ENCODE assay signal across 8 cellular contexts in the genomic region with DNA sequence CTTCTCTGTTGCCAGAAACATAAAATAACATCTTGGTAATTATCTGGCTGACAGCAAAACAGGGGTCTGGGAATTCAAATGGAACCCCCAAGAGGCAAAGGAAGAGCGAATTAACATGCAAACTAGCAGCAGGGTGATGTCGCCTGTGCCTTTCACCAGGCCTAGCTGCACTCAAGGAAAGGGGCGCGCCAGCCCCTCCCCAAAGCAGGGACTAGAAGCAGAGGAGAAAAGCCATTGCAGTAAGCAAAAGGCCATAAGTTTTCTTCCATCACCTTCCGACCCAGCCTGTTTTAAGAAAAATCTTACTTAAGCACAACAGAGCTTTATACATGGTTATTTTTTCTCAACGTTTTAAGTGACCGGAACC. TPM values are rescaled to one million over a fixed set of nuclear protein-coding genes. Genes with fewer than 3 reads are reported as not detected.
DNase-seq lines count a peak whose midpoint lies in the region; ATAC-seq and TF ChIP-seq lines count a peak whose summit lies in the region.

No MANE protein-coding gene starts in this region.

- peaks cover 9% of the 10 kb centered on the region for H3K27me3 Mint-ChIP-seq in activated CD4-positive, alpha-beta memory T cell treated with anti-CD3 and anti-CD28 coated beads, Interleukin-2, amount 10 ng/mL, durations not matched to agents 7 days and 5 days
- peaks cover 3 to 17% of the 10 kb centered on the region in 2 donors for H3K27me3 Mint-ChIP-seq in stimulated activated naive B cell treated with anti-CD40 and anti-IgM and Interleukin-4, amounts not matched to agents 10 μg/mL and 1 μg/mL and 100 μg/mL, for 72 hours

- H3K79me2 ChIP-seq in hepatocyte, result peaks cover 39% of the 10 kb centered on the region

- WGBS in hepatocyte (ENCODE audit: low lambda C conversion rate, missing lambda C conversion rate), result 1% methylated on average over 7 of the region's 7 CpGs

- H3K4me1 Mint-ChIP-seq in activated CD4-positive, alpha-beta memory T cell treated with anti-CD3 and anti-CD28 coated beads, Interleukin-2, amount 10 ng/mL, durations not matched to agents 7 days and 5 days, result peaks cover 37% of the 10 kb centered on the region
- H3K4me1 Mint-ChIP-seq in stimulated activated naive B cell treated with anti-CD40 and anti-IgM and Interleukin-4, amounts not matched to agents 10 μg/mL and 1 μg/mL and 100 μg/mL, for 72 hours, result peaks cover 21 to 26% of the 10 kb centered on the region in 2 donors

- no peaks in the 10 kb centered on the region for H3K9me3 Mint-ChIP-seq in activated CD4-positive, alpha-beta memory T cell treated with anti-CD3 and anti-CD28 coated beads, Interleukin-2, amount 10 ng/mL, durations not matched to agents 7 days and 5 days
- no peaks in the 10 kb centered on the region for H3K9me3 Mint-ChIP-seq in stimulated activated naive B cell treated with anti-CD40 and anti-IgM and Interleukin-4, amounts not matched to agents 10 μg/mL and 1 μg/mL and 100 μg/mL, for 72 hours

- peak overlapping the region; percentile 85 for H3K4me3 ChIP-seq in cardiac muscle cell
- H3K4me3 ChIP-seq in hepatocyte, result peak overlapping the region; percentile 57

- H3K9me2 ChIP-seq in hepatocyte (replicated peaks; ENCODE audit: insufficient read depth), result no peaks in the 10 kb centered on the region

- H4K20me1 ChIP-seq in hepatocyte (ENCODE audit: insufficient read depth, poor library complexity, severe bottlenecking), result no peaks in the 10 kb centered on the region

- peak overlapping the region; percentile 53 for H2AFZ ChIP-seq in hepatocyte

- H3K9me3 ChIP-seq in cardiac muscle cell (ENCODE audit: low read depth), result no peaks in the 10 kb centered on the region
- no peaks in the 10 kb centered on the region for H3K9me3 ChIP-seq in hepatocyte (ENCODE audit: low read depth)

- ATAC-seq in Right ventricle myocardium superior (ENCODE audit: poor library complexity) (no peak), HG02981 (IDR thresholded peaks at IDR 0.05; ENCODE audit: unreplicated experiment) (peak; percentile 7)
- ATAC-seq in stimulated activated naive B cell treated with anti-CD40 and anti-IgM and Interleukin-4, amounts not matched to agents 10 μg/mL and 1 μg/mL and 100 μg/mL, for 72 hours (replicated peaks), result peak; percentile 4 to 14

- H3K4me1 ChIP-seq in cardiac muscle cell (ENCODE audit: low read depth) (peaks cover 10% of the 10 kb centered on the region), hepatocyte (ENCODE audit: insufficient read depth) (peaks cover 8% of the 10 kb centered on the region)

- H3K36me3 ChIP-seq in cardiac muscle cell (no peaks in the 10 kb centered on the region), hepatocyte (replicated peaks; ENCODE audit: insufficient read depth, low read depth) (no peaks in the 10 kb centered on the region)

- TF ChIP-seq CTCF in cardiac muscle cell (IDR thresholded peaks at IDR 0.05; ENCODE audit: low read depth, low read length) (no peak), hepatocyte (IDR thresholded peaks at IDR 0.05; ENCODE audit: poor library complexity) (no peak)

- H3K27ac Mint-ChIP-seq in activated CD4-positive, alpha-beta memory T cell treated with anti-CD3 and anti-CD28 coated beads, Interleukin-2, amount 10 ng/mL, durations not matched to agents 7 days and 5 days, result peak overlapping the region; percentile 99
- H3K27ac Mint-ChIP-seq in stimulated activated naive B cell treated with anti-CD40 and anti-IgM and Interleukin-4, amounts not matched to agents 10 μg/mL and 1 μg/mL and 100 μg/mL, for 72 hours, result peak overlapping the region; percentile 100

- DNase-seq in cardiac muscle cell (ENCODE audit: low read depth in 1 of 2, low spot score in 1 of 2) (no peak), Right ventricle myocardium superior (no peak), hepatocyte (ENCODE audit: low spot score) (no peak), NOMO-1 treated with dmso at 0.1 percent for 144 hours (lab: John Stamatoyannopoulos, UW; ENCODE audit: unreplicated experiment) (no peak)
- peak; percentile 26 for DNase-seq in activated CD4-positive, alpha-beta memory T cell treated with anti-CD3 and anti-CD28 coated beads, Interleukin-2, amount 10 ng/mL, durations not matched to agents 7 days and 5 days
- no peak for DNase-seq in stimulated activated naive B cell treated with anti-CD40 and anti-IgM and Interleukin-4, amounts not matched to agents 10 μg/mL and 1 μg/mL and 100 μg/mL, for 72 hours
- no peak for DNase-seq in activated CD4-positive, CD25-positive, alpha-beta regulatory T cell (lab: John Stamatoyannopoulos, UW)

- CTCF ChIA-PET in activated CD4-positive, alpha-beta memory T cell treated with anti-CD3 and anti-CD28 coated beads, Interleukin-2, amount 10 ng/mL, durations not matched to agents 7 days and 5 days (lab: Charles Lee), result interaction anchor here (1.2 to 1.6 kb wide), 2 partner anchors 380 to 480 kb away, joined by 4 to 6 read pairs; partner anchors contain the start of genes ANKRD31 and HMGCR

- peaks cover 36% of the 10 kb centered on the region for H3K36me3 Mint-ChIP-seq in activated CD4-positive, alpha-beta memory T cell treated with anti-CD3 and anti-CD28 coated beads, Interleukin-2, amount 10 ng/mL, durations not matched to agents 7 days and 5 days (ENCODE audit: low read depth)
- H3K36me3 Mint-ChIP-seq in stimulated activated naive B cell treated with anti-CD40 and anti-IgM and Interleukin-4, amounts not matched to agents 10 μg/mL and 1 μg/mL and 100 μg/mL, for 72 hours, result peaks cover 21 to 35% of the 10 kb centered on the region in 2 donors

- POLR2A ChIA-PET in activated CD4-positive, alpha-beta memory T cell treated with anti-CD3 and anti-CD28 coated beads, Interleukin-2, amount 10 ng/mL, durations not matched to agents 7 days and 5 days (lab: Charles Lee), result interaction anchor here (0.9 to 2.3 kb wide), 24 partner anchors 9 to 995 kb away, joined by 3 to 16 read pairs (median 7); partner anchors contain the start of genes ANKRD31, CERT1, GCNT4 and HMGCR

- intact Hi-C loops in Right ventricle myocardium superior (cut with DNase I), result no loop called here

- H3K4me2 ChIP-seq in hepatocyte, result peak overlapping the region; percentile 88

- H3K4me3 Mint-ChIP-seq in activated CD4-positive, alpha-beta memory T cell treated with anti-CD3 and anti-CD28 coated beads, Interleukin-2, amount 10 ng/mL, durations not matched to agents 7 days and 5 days, result peak overlapping the region; percentile 95
- peak overlapping the region; percentile 96 to 100 for H3K4me3 Mint-ChIP-seq in stimulated activated naive B cell treated with anti-CD40 and anti-IgM and Interleukin-4, amounts not matched to agents 10 μg/mL and 1 μg/mL and 100 μg/mL, for 72 hours

- H3K27ac ChIP-seq in cardiac muscle cell, result peak overlapping the region; percentile 86
- H3K27ac ChIP-seq in hepatocyte, result peak overlapping the region; percentile 84

- H3K27me3 ChIP-seq in cardiac muscle cell (peaks cover 9% of the 10 kb centered on the region), hepatocyte (no peaks in the 10 kb centered on the region)

RNA-seq across cellular contexts. Expression of gene POC5, which starts 0.5 kb away (rescaled TPM):
- total RNA-seq in cardiac muscle cell, result 12.5 and 16.5 TPM in 2 replicates
- 9.3 and 15.4 TPM in 2 replicates for polyA plus RNA-seq in cardiac muscle cell
- 2.3 TPM for total RNA-seq in Right ventricle myocardium superior
- total RNA-seq in activated CD4-positive, alpha-beta memory T cell treated with anti-CD3 and anti-CD28 coated beads, Interleukin-2, amount 10 ng/mL, durations not matched to agents 7 days and 5 days, result 10 to 100 TPM; 21.5 TPM
- 19.2 and 19.5 TPM in 2 replicates for total RNA-seq in hepatocyte
- 4.6 and 5.2 TPM in 2 replicates for polyA plus RNA-seq in hepatocyte
